In the genomic region with DNA sequence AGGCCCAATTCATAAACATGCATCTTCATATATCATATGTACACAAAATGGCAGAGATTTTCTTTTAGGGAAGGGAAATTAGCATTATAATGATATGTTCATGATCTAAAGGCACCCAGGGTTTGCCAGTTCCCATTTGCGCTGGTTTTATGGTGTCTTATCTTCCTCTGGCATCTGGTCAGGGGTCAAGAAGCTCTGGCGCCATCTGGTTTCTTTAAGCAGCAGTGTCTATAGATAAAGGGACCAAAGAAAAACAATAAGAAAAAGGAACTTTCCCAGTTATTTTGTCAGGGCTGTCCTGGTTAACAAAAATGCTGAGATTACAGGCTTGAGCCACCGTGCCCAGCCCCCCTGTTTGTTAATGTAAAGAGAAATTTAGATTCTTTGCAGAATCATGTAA, we compare ENCODE assay signal across 8 cellular contexts. TPM values are rescaled to one million over a fixed set of nuclear protein-coding genes. Genes with fewer than 3 reads are reported as not detected.
DNase-seq lines count a peak whose midpoint lies in the region; TF ChIP-seq lines count a peak whose summit lies in the region.

No MANE protein-coding gene starts in this region.

- H3K9ac ChIP-seq in mesendoderm (ENCODE audit: low read length) = no peak overlapping the region

- no peaks in the 10 kb centered on the region for H4K20me1 ChIP-seq in DOHH2 (ENCODE audit: control insufficient read depth, insufficient read depth, low read depth, low read length)

- H3K18ac ChIP-seq in mesendoderm (ENCODE audit: low read length) = no peak overlapping the region

- no peak for TF ChIP-seq EP300 in Ishikawa (IDR thresholded peaks at IDR 0.05; ENCODE audit: borderline replicate concordance)

- H2BK5ac ChIP-seq in mesendoderm (ENCODE audit: low read length) = no peak overlapping the region

- H3K27ac ChIP-seq in DOHH2 (ENCODE audit: low read depth, low read length) (no peak overlapping the region), mesendoderm (ENCODE audit: low read depth, low read length) (no peak overlapping the region)

- DNase-seq in UCSD-AML1 (lab: John Stamatoyannopoulos, UW; ENCODE audit: unreplicated experiment) (peak; percentile 44), mesendoderm (peak; percentile 83), activated T-cell treated with anti-CD3 and anti-CD28 coated beads for 4 hours (no peak), cardiac septum (ENCODE audit: low spot score) (no peak), cerebellum (ENCODE audit: low spot score) (no peak)
- no peak for DNase-seq in activated effector memory CD4-positive, alpha-beta T cell treated with anti-CD3 and anti-CD28 coated beads, Interleukin-2, amount 50 U/mL, for 16 hours

- H2AK5ac ChIP-seq in mesendoderm (ENCODE audit: low read length) = no peak overlapping the region

- peak; percentile 49 for TF ChIP-seq RAD21 in Ishikawa (IDR thresholded peaks at IDR 0.05; ENCODE audit: low read depth)

- no peaks in the 10 kb centered on the region for H3K27me3 ChIP-seq in DOHH2 (ENCODE audit: control insufficient read depth, low read length)
- no peaks in the 10 kb centered on the region for H3K27me3 ChIP-seq in mesendoderm (ENCODE audit: insufficient read depth, low read length, poor library complexity)

- peaks cover 19% of the 10 kb centered on the region for H3K79me2 ChIP-seq in DOHH2 (ENCODE audit: control insufficient read depth, low read length)
- H3K79me2 ChIP-seq in mesendoderm (ENCODE audit: control insufficient read depth, insufficient read depth, low read length) = peaks cover 9% of the 10 kb centered on the region

- H3K56ac ChIP-seq in mesendoderm (ENCODE audit: low read length) = peak overlapping the region; percentile 0

- H3K4ac ChIP-seq in mesendoderm (ENCODE audit: low read depth, low read length) = no peak overlapping the region

- H3K4me2 ChIP-seq in DOHH2 (ENCODE audit: low read length) = no peak overlapping the region
- no peak overlapping the region for H3K4me2 ChIP-seq in mesendoderm (ENCODE audit: low read length)

- H4K8ac ChIP-seq in mesendoderm (ENCODE audit: low read depth, low read length) = no peak overlapping the region

- H2BK15ac ChIP-seq in mesendoderm (replicated peaks; ENCODE audit: low read depth) = no peak overlapping the region

- H3K36me3 ChIP-seq in DOHH2 (ENCODE audit: control insufficient read depth, low read length) = peaks cover 4% of the 10 kb centered on the region; the same call in 1 of the 2 replicates
- H3K36me3 ChIP-seq in mesendoderm (ENCODE audit: control insufficient read depth, insufficient read depth, low read length) = no peaks in the 10 kb centered on the region

- H3K4me3 ChIP-seq in DOHH2 (ENCODE audit: low read length) (no peak overlapping the region), mesendoderm (ENCODE audit: low read length) (no peak overlapping the region)

- H2BK120ac ChIP-seq in mesendoderm (ENCODE audit: low read depth, low read length) = no peak overlapping the region

- peak; percentile 37 for TF ChIP-seq CTCF in DOHH2 (IDR thresholded peaks at IDR 0.05; ENCODE audit: low read depth, low read length, poor library complexity, severe bottlenecking)

- no peaks in the 10 kb centered on the region for H3K79me1 ChIP-seq in mesendoderm (ENCODE audit: low read length)

- H3K4me1 ChIP-seq in DOHH2 (ENCODE audit: control insufficient read depth, low read length) (peaks cover 13% of the 10 kb centered on the region), mesendoderm (ENCODE audit: control insufficient read depth, low read depth, low read length) (no peaks in the 10 kb centered on the region)

- H4K5ac ChIP-seq in mesendoderm (ENCODE audit: low read length) = no peak overlapping the region

- H3K23ac ChIP-seq in mesendoderm (ENCODE audit: low read length) = no peak overlapping the region

- H3F3A ChIP-seq in DOHH2 (ENCODE audit: control insufficient read depth, insufficient read depth) = no peaks in the 10 kb centered on the region

- no peaks in the 10 kb centered on the region for H3K9me3 ChIP-seq in DOHH2 (ENCODE audit: control insufficient read depth, insufficient read depth, low read length)

- no peaks in the 10 kb centered on the region for H3K9me2 ChIP-seq in DOHH2 (replicated peaks; ENCODE audit: control insufficient read depth, low read length)

- no CpG with 5 or more reads among the region's 3 CpGs for WGBS in mesendoderm (ENCODE audit: extremely low coverage, insufficient coverage, low lambda C conversion rate)

- intact Hi-C loops in cardiac septum (cut with DNase I) = no loop called here

TF ChIP-seq in Ishikawa, 13 proteins besides CTCF, POLR2A, EP300 and RAD21:
- TF ChIP-seq FOXM1 (IDR thresholded peaks at IDR 0.05; ENCODE audit: borderline replicate concordance, low read depth) (no peak), EGR1 (IDR thresholded peaks at IDR 0.05) (no peak), NFIC (IDR thresholded peaks at IDR 0.05) (no peak), YY1 (IDR thresholded peaks at IDR 0.05; ENCODE audit: low read depth) (no peak), CEBPB (IDR thresholded peaks at IDR 0.05) (no peak), ZBTB7A (IDR thresholded peaks at IDR 0.05; ENCODE audit: low read depth) (no peak), TEAD4 (IDR thresholded peaks at IDR 0.05) (no peak), TAF1 (IDR thresholded peaks at IDR 0.05; ENCODE audit: low read depth) (no peak), CREB1 (IDR thresholded peaks at IDR 0.05; ENCODE audit: low read depth) (no peak), TCF12 (IDR thresholded peaks at IDR 0.05; ENCODE audit: low read depth) (no peak)
- TF ChIP-seq, protein P1, sequence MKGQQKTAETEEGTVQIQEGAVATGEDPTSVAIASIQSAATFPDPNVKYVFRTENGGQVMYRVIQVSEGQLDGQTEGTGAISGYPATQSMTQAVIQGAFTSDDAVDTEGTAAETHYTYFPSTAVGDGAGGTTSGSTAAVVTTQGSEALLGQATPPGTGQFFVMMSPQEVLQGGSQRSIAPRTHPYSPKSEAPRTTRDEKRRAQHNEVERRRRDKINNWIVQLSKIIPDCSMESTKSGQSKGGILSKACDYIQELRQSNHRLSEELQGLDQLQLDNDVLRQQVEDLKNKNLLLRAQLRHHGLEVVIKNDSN (IDR thresholded peaks at IDR 0.05) = no peak
- TF ChIP-seq, protein P2, sequence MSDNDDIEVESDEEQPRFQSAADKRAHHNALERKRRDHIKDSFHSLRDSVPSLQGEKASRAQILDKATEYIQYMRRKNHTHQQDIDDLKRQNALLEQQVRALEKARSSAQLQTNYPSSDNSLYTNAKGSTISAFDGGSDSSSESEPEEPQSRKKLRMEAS (IDR thresholded peaks at IDR 0.05) = no peak
- TF ChIP-seq, protein P3, sequence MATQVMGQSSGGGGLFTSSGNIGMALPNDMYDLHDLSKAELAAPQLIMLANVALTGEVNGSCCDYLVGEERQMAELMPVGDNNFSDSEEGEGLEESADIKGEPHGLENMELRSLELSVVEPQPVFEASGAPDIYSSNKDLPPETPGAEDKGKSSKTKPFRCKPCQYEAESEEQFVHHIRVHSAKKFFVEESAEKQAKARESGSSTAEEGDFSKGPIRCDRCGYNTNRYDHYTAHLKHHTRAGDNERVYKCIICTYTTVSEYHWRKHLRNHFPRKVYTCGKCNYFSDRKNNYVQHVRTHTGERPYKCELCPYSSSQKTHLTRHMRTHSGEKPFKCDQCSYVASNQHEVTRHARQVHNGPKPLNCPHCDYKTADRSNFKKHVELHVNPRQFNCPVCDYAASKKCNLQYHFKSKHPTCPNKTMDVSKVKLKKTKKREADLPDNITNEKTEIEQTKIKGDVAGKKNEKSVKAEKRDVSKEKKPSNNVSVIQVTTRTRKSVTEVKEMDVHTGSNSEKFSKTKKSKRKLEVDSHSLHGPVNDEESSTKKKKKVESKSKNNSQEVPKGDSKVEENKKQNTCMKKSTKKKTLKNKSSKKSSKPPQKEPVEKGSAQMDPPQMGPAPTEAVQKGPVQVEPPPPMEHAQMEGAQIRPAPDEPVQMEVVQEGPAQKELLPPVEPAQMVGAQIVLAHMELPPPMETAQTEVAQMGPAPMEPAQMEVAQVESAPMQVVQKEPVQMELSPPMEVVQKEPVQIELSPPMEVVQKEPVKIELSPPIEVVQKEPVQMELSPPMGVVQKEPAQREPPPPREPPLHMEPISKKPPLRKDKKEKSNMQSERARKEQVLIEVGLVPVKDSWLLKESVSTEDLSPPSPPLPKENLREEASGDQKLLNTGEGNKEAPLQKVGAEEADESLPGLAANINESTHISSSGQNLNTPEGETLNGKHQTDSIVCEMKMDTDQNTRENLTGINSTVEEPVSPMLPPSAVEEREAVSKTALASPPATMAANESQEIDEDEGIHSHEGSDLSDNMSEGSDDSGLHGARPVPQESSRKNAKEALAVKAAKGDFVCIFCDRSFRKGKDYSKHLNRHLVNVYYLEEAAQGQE (IDR thresholded peaks at IDR 0.05; ENCODE audit: low read depth) = no peak

RNA-seq across cellular contexts. Expression of a gene that starts 3.3 kb away (rescaled TPM):
- polyA plus RNA-seq in mesendoderm (2013, experiment 1 of 2) = 30.9 TPM
- 26.0 TPM for polyA plus RNA-seq in mesendoderm (2013, experiment 2 of 2)
- total RNA-seq in cardiac septum (17.3 TPM), cerebellum (18.3 TPM)

Comparison
In these comparisons a context has a peak if more than half of its experiments do, and no peak if none do; other contexts are left out.
1. DNase-seq: peak in UCSD-AML1 (single experiment) and mesendoderm (single experiment); none in activated T-cell treated with anti-CD3 and anti-CD28 coated beads for 4 hours (single experiment), activated effector memory CD4-positive, alpha-beta T cell treated with anti-CD3 and anti-CD28 coated beads, Interleukin-2, amount 50 U/mL, for 16 hours (single experiment), cardiac septum (single experiment) and cerebellum (single experiment).